Comparison of ENCODE assay signal across 13 cellular contexts in genomic region chrX:12360389-12360788, GRCh38.
A peak's percentile ranks its signal among the peaks of the same experiment; 100 is the strongest.
DNase-seq lines count a peak whose midpoint lies in the region; ATAC-seq and TF ChIP-seq lines count a peak whose summit lies in the region.
"Had no signal": no experiment of that assay in that cellular context is flagged by ENCODE, and none has a peak within 500 bp of the region (broad histone marks: within the 10 kb centered on the region; RNA-seq: fewer than 3 reads in every experiment).

No MANE protein-coding gene starts in this region.

- H2BK120ac ChIP-seq in IMR-90 (ENCODE audit: low read depth, low read length), result peak overlapping the region; percentile 89

- WGBS in IMR-90 (ENCODE audit: extremely low coverage in 2 of 2, insufficient read length in 1 of 2), 2 experiments, result no CpG with 5 or more reads among the region's 2 CpGs

- H2AFZ ChIP-seq in IMR-90 (replicated peaks; ENCODE audit: low read length, poor library complexity), result no peak overlapping the region

- peak; percentile 76 for ATAC-seq in IMR-90 (ENCODE audit: low read depth)
- no peak for ATAC-seq in HG02642 (IDR thresholded peaks at IDR 0.05; ENCODE audit: poor library complexity, unreplicated experiment)
- no peak for ATAC-seq in HG03175 (IDR thresholded peaks at IDR 0.05; ENCODE audit: unreplicated experiment)
- ATAC-seq: upper lobe of right lung had no signal

- no TSS peak for BruUV-seq in IMR-90 (replicated peaks; lab: Mats Ljungman, UMichigan)

- peak overlapping the region; percentile 55 for H3K56ac ChIP-seq in IMR-90 (ENCODE audit: extremely low read depth, insufficient read depth, low read length)

- peak overlapping the region; percentile 75 for H3K27ac ChIP-seq in IMR-90 (ENCODE audit: insufficient read depth, low read length)
- H3K27ac ChIP-seq: BLaER1, upper lobe of right lung had no signal

- H3K4me3 ChIP-seq in AG04449 (ENCODE audit: low read depth, low read length) (no peak overlapping the region), IMR-90 (ENCODE audit: insufficient read depth, low read depth, low read length) (no peak overlapping the region)
- H3K4me3 ChIP-seq: BLaER1, upper lobe of right lung had no signal

- H3K9ac ChIP-seq in IMR-90 (ENCODE audit: low read depth, low read length), result no peak overlapping the region
- H3K9ac ChIP-seq: BLaER1 had no signal

- no peak for TF ChIP-seq POLR2A in IMR-90 (IDR thresholded peaks at IDR 0.05; ENCODE audit: low read depth, low read length)

- no peaks in the 10 kb centered on the region for H3K36me3 ChIP-seq in IMR-90 (ENCODE audit: control insufficient read depth, insufficient read depth, low read length)
- H3K36me3 ChIP-seq: BLaER1, upper lobe of right lung had no signal

- H4K8ac ChIP-seq in IMR-90 (ENCODE audit: low read depth in 2 of 2, low read length in 2 of 2), result peak overlapping the region; percentile 70 to 90

- H3K23ac ChIP-seq in IMR-90 (ENCODE audit: low read depth, low read length), result peak overlapping the region; percentile 87; the same call in 1 of the 2 replicates

- no peaks in the 10 kb centered on the region for H3K9me1 ChIP-seq in IMR-90 (ENCODE audit: insufficient read depth, low read length)

- peak overlapping the region; percentile 92 for H2BK5ac ChIP-seq in IMR-90 (ENCODE audit: low read depth, low read length, poor library complexity, severe bottlenecking)

- CTCF ChIA-PET in AG04449 (lab: Yijun Ruan, JAX) (no interaction called here), IMR-90 (lab: Yijun Ruan, JAX) (no interaction called here)

- intact Hi-C loops in IMR-90 (cut with micrococcal nuclease), result loop anchor here (5.0 kb wide), 1 partner anchor 207 kb away; no protein-coding TSS in a partner anchor

- TF ChIP-seq CTCF in AG04449 (IDR thresholded peaks at IDR 0.05; ENCODE audit: insufficient read depth, low read length, missing control alignments), result no peak
- TF ChIP-seq CTCF in IMR-90 (conservative IDR thresholded peaks at IDR 0.05; ENCODE audit: low read depth, low read length), result no peak

- peak overlapping the region; percentile 55; the same call in 1 of the 2 replicates for H4K5ac ChIP-seq in IMR-90 (ENCODE audit: low read depth, low read length)

- H3K14ac ChIP-seq in IMR-90 (replicated peaks; ENCODE audit: low read depth, low read length), result 0 out of 2 replicates have a peak overlapping the region, but pooled peaks have one; percentile 64

- dilution Hi-C loops in IMR-90 (cut with HindIII; ENCODE audit: low sequenced_read_pairs, unreplicated experiment), result no loop called here

- no peak overlapping the region; the same call in 1 of the 2 replicates for H3K4me2 ChIP-seq in IMR-90 (ENCODE audit: low read depth, low read length)
- H3K4me2 ChIP-seq: BLaER1 had no signal

- peak overlapping the region; percentile 96 for H2BK20ac ChIP-seq in IMR-90 (ENCODE audit: low read depth, low read length)

- H3K9me3 ChIP-seq in IMR-90 (ENCODE audit: control insufficient read depth, insufficient read depth, low read length), result no peaks in the 10 kb centered on the region
- H3K9me3 ChIP-seq: BLaER1, upper lobe of right lung had no signal

- in situ Hi-C loops in IMR-90 (cut with MboI; ENCODE audit: low sequenced_read_pairs), result no loop called here

- H4K20me1 ChIP-seq in IMR-90 (ENCODE audit: insufficient read depth, low read length), result no peaks in the 10 kb centered on the region
- H4K20me1 ChIP-seq: BLaER1 had no signal

- DNase-seq in AG04449 (ENCODE audit: low read depth, low spot score), result peak; percentile 46
- peak; percentile 86 for DNase-seq in IMR-90
- peak; percentile 19 for DNase-seq in astrocyte of the hippocampus (ENCODE audit: low read depth, low spot score)
- peak; percentile 69 for DNase-seq in iris pigment epithelial cell (ENCODE audit: low read depth)
- no peak for DNase-seq in NCI-H2081 treated with DMSO at 0.1 percent for 48 hours (lab: John Stamatoyannopoulos, UW)
- DNase-seq in NCI-H526 (lab: John Stamatoyannopoulos, UW), result no peak
- DNase-seq: activated CD4-positive, alpha-beta T cell treated with anti-CD3 and anti-CD28 coated beads, Interleukin-2, amount 50 U/mL, for 1 hour; H9; NCI-H2227 treated with DMSO at 0.1 percent for 48 hours; upper lobe of right lung had no signal

- H2AK5ac ChIP-seq in IMR-90 (ENCODE audit: low read depth, low read length), result no peak overlapping the region

- peak overlapping the region; percentile 96; the same call in 1 of the 2 replicates for H4K91ac ChIP-seq in IMR-90 (ENCODE audit: insufficient read depth, low read depth, low read length)

- POLR2A ChIA-PET in AG04449 (lab: Yijun Ruan, JAX), result no interaction called here
- POLR2A ChIA-PET in IMR-90 (lab: Charles Lee; ENCODE audit: unreplicated experiment), result interaction anchor here (0.6 kb wide), 1 partner anchor 50 kb away, joined by 11 read pairs; no protein-coding TSS in a partner anchor

- H2BK15ac ChIP-seq in IMR-90 (ENCODE audit: low read depth, low read length), result no peak overlapping the region; the same call in 2 of the 3 replicates

- H3K27me3 ChIP-seq in IMR-90 (ENCODE audit: control insufficient read depth, insufficient read depth, low read length), result no peaks in the 10 kb centered on the region
- H3K27me3 ChIP-seq: upper lobe of right lung had no signal

- no peak for TF ChIP-seq RAD21 in IMR-90 (IDR thresholded peaks at IDR 0.05; ENCODE audit: low read length)

- H3K18ac ChIP-seq in IMR-90 (ENCODE audit: low read depth, low read length), result peak overlapping the region; percentile 92

- H3K79me1 ChIP-seq in IMR-90 (ENCODE audit: low read depth in 1 of 2, low read length in 2 of 2), result peaks cover 0 to 6% of the 10 kb centered on the region in 2 experiments; a peak in 2 of 4 replicates

- H2AK9ac ChIP-seq in IMR-90 (replicated peaks; ENCODE audit: low read depth, low read length, poor library complexity), result no peak overlapping the region

- peaks cover 2% of the 10 kb centered on the region; the same call in 1 of the 2 replicates for H3K4me1 ChIP-seq in IMR-90 (ENCODE audit: control insufficient read depth, insufficient read depth, low read length)
- H3K4me1 ChIP-seq: BLaER1, upper lobe of right lung had no signal

- H3K4ac ChIP-seq in IMR-90 (ENCODE audit: low read depth, low read length), result peak overlapping the region; percentile 78; the same call in 1 of the 2 replicates

TF ChIP-seq in IMR-90, 13 proteins besides CTCF, POLR2A, EP300 and RAD21:
- TF ChIP-seq MAFK (IDR thresholded peaks at IDR 0.05; ENCODE audit: low read depth, low read length) (peak; percentile 35; the same call in 1 of the 2 replicates), RCOR1 (IDR thresholded peaks at IDR 0.05; ENCODE audit: insufficient replicate concordance, low read length) (no peak), RFX5 (IDR thresholded peaks at IDR 0.05; ENCODE audit: low read depth, low read length) (no peak), MAZ (IDR thresholded peaks at IDR 0.05; ENCODE audit: borderline replicate concordance, low read depth, low read length) (no peak), FOS (IDR thresholded peaks at IDR 0.05; ENCODE audit: low read depth, low read length) (peak; percentile 41; the same call in 1 of the 2 replicates), BHLHE40 (IDR thresholded peaks at IDR 0.05; ENCODE audit: low read depth, low read length) (no peak), NFE2L2 (IDR thresholded peaks at IDR 0.05; ENCODE audit: low read depth, low read length) (peak; percentile 85), SMC3 (IDR thresholded peaks at IDR 0.05; ENCODE audit: low read depth, low read length) (no peak), USF2 (IDR thresholded peaks at IDR 0.05; ENCODE audit: low read depth, low read length) (no peak), CEBPB (IDR thresholded peaks at IDR 0.05; ENCODE audit: low read depth, low read length) (peak; percentile 54), ELK1 (IDR thresholded peaks at IDR 0.05; ENCODE audit: borderline replicate concordance, low read depth, low read length) (no peak), MXI1 (IDR thresholded peaks at IDR 0.05; ENCODE audit: borderline replicate concordance, low read depth, low read length) (no peak), CHD1 (IDR thresholded peaks at IDR 0.05; ENCODE audit: low read depth, low read length) (no peak)

Comparison
In these comparisons a context has a peak if more than half of its experiments do, and no peak if none do; other contexts are left out.
1. DNase-seq: peak in AG04449 (single experiment), IMR-90 (single experiment), astrocyte of the hippocampus (single experiment) and iris pigment epithelial cell (single experiment); none in NCI-H2081 treated with DMSO at 0.1 percent for 48 hours (single experiment) and NCI-H526 (0 of 2).